34 cellular contexts compared by ENCODE assay signal in genomic region chr7:37947138-37947839, GRCh38. TPM values are rescaled to one million over a fixed set of nuclear protein-coding genes. Genes with fewer than 3 reads are reported as not detected.
"Had no signal": no experiment of that assay in that cellular context is flagged by ENCODE, and none has a peak within 500 bp of the region (broad histone marks: within the 10 kb centered on the region; RNA-seq: fewer than 3 reads in every experiment).

No MANE protein-coding gene starts in this region.

- H3K4me1 ChIP-seq: lower lobe of right lung had no signal

- DNase-seq: activated CD4-positive, alpha-beta memory T cell treated with anti-CD3 and anti-CD28 coated beads for 36 hours; activated CD4-positive, alpha-beta T cell treated with anti-CD3 and anti-CD28 coated beads, Interleukin-2, amount 10 ng/mL, durations not matched to agents 24 days and 14 days; activated CD4-positive, CD25-positive, alpha-beta regulatory T cell treated with anti-CD3 and anti-CD28 coated beads, Interleukin-2, amount 50 U/mL, for 72 hours; activated CD8-positive, alpha-beta memory T cell treated with anti-CD3 and anti-CD28 coated beads, Interleukin-2, amount 50 U/mL, for 4 hours; activated gamma-delta T cell; activated naive CD4-positive, alpha-beta T cell treated with anti-CD3 and anti-CD28 coated beads, Interleukin-2, amount 50 U/mL, for 16 hours; activated T-cell treated with anti-CD3 and anti-CD28 coated beads, Interleukin-2, amount 50 U/mL, for 1 hour; amniotic stem cell; dermis blood vessel endothelial cell; effector CD4-positive, alpha-beta T cell; esophagus squamous epithelium; hippocampal formation; left cardiac atrium; lower lobe of right lung; mesendoderm; pancreas; right cardiac atrium; stimulated activated CD4-positive, alpha-beta T cell treated with anti-CD3 and anti-CD28 coated beads, Interleukin-4, amount 100 ng/mL, for 1 hour; stimulated activated naive CD8-positive, alpha-beta T cell treated with anti-CD3 and anti-CD28 coated beads, Interleukin-15, Interleukin-2, amounts not matched to agents 100 U/mL and 50 U/mL, for 24 hours; SW 1271; T-helper 9 cell; testis; transverse colon; uterus; WERI-Rb-1 had no signal

- H3K27me3 Mint-ChIP-seq: activated CD4-positive, alpha-beta memory T cell treated with anti-CD3 and anti-CD28 coated beads for 36 hours; activated CD4-positive, alpha-beta T cell treated with anti-CD3 and anti-CD28 coated beads, Interleukin-2, amount 10 ng/mL, durations not matched to agents 24 days and 14 days had no signal

- H3K4me3 Mint-ChIP-seq: activated CD4-positive, alpha-beta memory T cell treated with anti-CD3 and anti-CD28 coated beads for 36 hours; activated CD4-positive, alpha-beta T cell treated with anti-CD3 and anti-CD28 coated beads, Interleukin-2, amount 10 ng/mL, durations not matched to agents 24 days and 14 days; activated T-helper 1 cell treated with anti-CD3 and anti-CD28 coated beads, Interleukin-12 subunit alpha, Interleukin-12 subunit beta, Interleukin-2, Interleukin-4 antibody, amounts not matched to agents 30 ng/mL and 10 ng/mL and 1 ng/mL, durations not matched to agents 14 hours and 24 hours and 36 hours; central memory CD8-positive, alpha-beta T cell; nephron; T-helper 1 cell treated with Interleukin-12 subunit alpha and Interleukin-12 subunit beta and Interleukin-4 antibody, amounts not matched to agents 30 μg/mL and 1 μg/mL, for 36 hours had no signal

- H3K36me3 Mint-ChIP-seq: activated CD4-positive, alpha-beta memory T cell treated with anti-CD3 and anti-CD28 coated beads for 36 hours had no signal

- H3K9me3 ChIP-seq: esophagus squamous epithelium, lower lobe of right lung, pancreas, testis, transverse colon, uterus had no signal

- H3K27me3 ChIP-seq: esophagus squamous epithelium, pancreas, testis, transverse colon, uterus had no signal

- H3K27ac Mint-ChIP-seq: activated CD4-positive, alpha-beta memory T cell treated with anti-CD3 and anti-CD28 coated beads for 36 hours; activated CD4-positive, alpha-beta T cell treated with anti-CD3 and anti-CD28 coated beads, Interleukin-2, amount 10 ng/mL, durations not matched to agents 24 days and 14 days; activated T-helper 1 cell treated with anti-CD3 and anti-CD28 coated beads, Interleukin-12 subunit alpha, Interleukin-12 subunit beta, Interleukin-2, Interleukin-4 antibody, amounts not matched to agents 30 ng/mL and 10 ng/mL and 1 ng/mL, durations not matched to agents 14 hours and 24 hours and 36 hours; T-helper 1 cell treated with Interleukin-12 subunit alpha and Interleukin-12 subunit beta and Interleukin-4 antibody, amounts not matched to agents 30 μg/mL and 1 μg/mL, for 36 hours had no signal

- H3K9me3 Mint-ChIP-seq: activated CD4-positive, alpha-beta memory T cell treated with anti-CD3 and anti-CD28 coated beads for 36 hours; activated CD4-positive, alpha-beta T cell treated with anti-CD3 and anti-CD28 coated beads, Interleukin-2, amount 10 ng/mL, durations not matched to agents 24 days and 14 days; activated T-helper 1 cell treated with anti-CD3 and anti-CD28 coated beads, Interleukin-12 subunit alpha, Interleukin-12 subunit beta, Interleukin-2, Interleukin-4 antibody, amounts not matched to agents 30 ng/mL and 10 ng/mL and 1 ng/mL, durations not matched to agents 14 hours and 24 hours and 36 hours; nephron; T-helper 1 cell treated with Interleukin-12 subunit alpha and Interleukin-12 subunit beta and Interleukin-4 antibody, amounts not matched to agents 30 μg/mL and 1 μg/mL, for 36 hours had no signal

- H3K27ac ChIP-seq: epithelial cell of prostate, esophagus squamous epithelium, lower lobe of right lung, pancreas, testis, transverse colon, uterus, WERI-Rb-1 had no signal

- H3K4me1 Mint-ChIP-seq: activated CD4-positive, alpha-beta T cell treated with anti-CD3 and anti-CD28 coated beads, Interleukin-2, amount 10 ng/mL, durations not matched to agents 24 days and 14 days; central memory CD8-positive, alpha-beta T cell had no signal

- H3K4me3 ChIP-seq: esophagus squamous epithelium, lower lobe of right lung, pancreas, testis, transverse colon, uterus had no signal

- ATAC-seq: lower lobe of right lung; pancreas; stimulated activated naive CD8-positive, alpha-beta T cell treated with anti-CD3 and anti-CD28 coated beads, Interleukin-15, Interleukin-2, amounts not matched to agents 100 U/mL and 50 U/mL, for 24 hours had no signal

- H3K36me3 ChIP-seq: esophagus squamous epithelium, pancreas, transverse colon, uterus, WERI-Rb-1 had no signal

RNA-seq across cellular contexts. Expression of gene EPDR1, which starts 26.8 kb away (rescaled TPM):
- total RNA-seq: activated T-helper 1 cell treated with anti-CD3 and anti-CD28 coated beads, Interleukin-12 subunit alpha, Interleukin-12 subunit beta, Interleukin-2, Interleukin-4 antibody, amounts not matched to agents 30 ng/mL and 10 ng/mL and 1 ng/mL, durations not matched to agents 14 hours and 24 hours and 36 hours had no signal
- polyA plus RNA-seq: keratinocyte had no signal

RNA-seq across cellular contexts. Expression of gene SFRP4, which starts 30.7 kb away (rescaled TPM):
- total RNA-seq: activated CD4-positive, alpha-beta memory T cell treated with anti-CD3 and anti-CD28 coated beads for 36 hours; activated CD4-positive, alpha-beta T cell treated with anti-CD3 and anti-CD28 coated beads, Interleukin-2, amount 10 ng/mL, durations not matched to agents 24 days and 14 days; activated CD8-positive, alpha-beta memory T cell treated with anti-CD3 and anti-CD28 coated beads for 36 hours; activated T-helper 1 cell treated with anti-CD3 and anti-CD28 coated beads, Interleukin-12 subunit alpha, Interleukin-12 subunit beta, Interleukin-2, Interleukin-4 antibody, amounts not matched to agents 30 ng/mL and 10 ng/mL and 1 ng/mL, durations not matched to agents 14 hours and 24 hours and 36 hours; dermis blood vessel endothelial cell; mononuclear cell; pulmonary artery endothelial cell had no signal
- polyA plus RNA-seq: keratinocyte had no signal
